8 cellular contexts compared by ENCODE assay signal in the genomic region with DNA sequence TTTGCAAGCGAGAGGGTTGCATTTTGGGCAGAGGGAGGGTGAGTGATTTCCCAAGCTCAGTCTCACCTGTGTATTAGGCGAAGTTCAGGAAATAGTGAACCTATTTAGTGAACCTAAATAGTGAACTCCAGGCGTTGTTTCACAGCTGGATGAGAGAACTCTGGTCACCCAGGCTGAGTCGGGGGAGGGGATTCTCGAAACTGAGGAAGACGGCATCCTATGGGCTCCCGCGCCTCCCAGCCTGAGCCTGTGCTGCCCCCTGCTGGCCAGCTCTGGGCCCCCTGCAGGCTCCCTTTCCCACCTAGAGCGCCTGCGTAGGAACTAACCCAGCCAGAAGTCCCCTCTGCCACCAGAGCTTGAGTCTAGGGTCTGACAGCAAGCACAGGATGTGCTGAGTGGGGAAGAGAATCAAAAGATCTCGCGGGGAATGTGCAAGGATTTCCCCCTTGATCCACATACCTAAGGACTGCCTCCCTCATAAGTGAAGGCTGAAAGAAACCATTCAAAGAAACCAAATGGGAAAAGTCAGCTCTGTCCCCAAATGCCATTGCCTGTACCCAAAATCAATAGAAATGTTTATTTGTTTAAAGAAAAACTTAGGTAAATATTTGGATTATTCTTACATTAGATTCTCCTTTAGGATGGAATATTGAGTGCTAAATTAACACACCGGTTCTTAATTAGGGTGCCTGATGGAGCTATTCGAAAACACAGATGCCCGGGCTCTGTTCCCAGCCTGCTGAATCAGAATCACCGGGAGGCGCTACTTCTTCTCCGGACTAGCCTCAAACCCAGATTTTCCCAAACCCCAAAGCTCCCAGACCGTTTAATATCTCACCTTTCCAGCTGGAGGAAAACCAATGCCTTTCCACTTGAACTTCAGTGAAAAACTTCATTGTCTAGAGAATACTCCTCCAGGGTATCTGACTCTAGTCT.
A peak's percentile ranks its signal among the peaks of the same experiment; 100 is the strongest.
DNase-seq lines count a peak whose midpoint lies in the region; ATAC-seq lines count a peak whose summit lies in the region.

No MANE protein-coding gene starts in this region.

- peak; percentile 57 for ATAC-seq in HG02678 (IDR thresholded peaks at IDR 0.05; ENCODE audit: unreplicated experiment)
- ATAC-seq in activated CD4-positive, CD25-positive, alpha-beta regulatory T cell treated with anti-CD3 and anti-CD28 coated beads, Interleukin-2, amount 50 U/mL, for 24 hours = peak; percentile 55 to 62

- DNase-seq in ELR (ENCODE audit: low read depth) = peak; percentile 66
- peak; percentile 38 for DNase-seq in NCI-H2171 treated with DMSO at 0.1 percent for 48 hours (lab: John Stamatoyannopoulos, UW)
- peak in 54 of 61 donors; percentile 3 to 67 (median 36) for DNase-seq in caudate nucleus (lab: John Stamatoyannopoulos, UW)
- DNase-seq in left kidney (ENCODE audit: low read depth, low spot score) = peak; percentile 91
- peak; percentile 42 to 78 (median 45) for DNase-seq in stimulated activated CD4-positive, alpha-beta T cell treated with anti-CD3 and anti-CD28 coated beads, TNF-alpha, amount 100 ng/mL, for 1 hour (ENCODE audit: low read depth in 3 of 3, low spot score in 1 of 3)
- no peak for DNase-seq in T1000 (lab: John Stamatoyannopoulos, UW)

- no peak overlapping the region for H3K27ac ChIP-seq in caudate nucleus (ENCODE audit: low read depth, low read length)
